11 cellular contexts compared by ENCODE assay signal in genomic region chr20:37803476-37804307, GRCh38.
DNase-seq lines count a peak whose midpoint lies in the region; ATAC-seq and TF ChIP-seq lines count a peak whose summit lies in the region.
"Had no signal": no experiment of that assay in that cellular context is flagged by ENCODE, and none has a peak within 500 bp of the region (broad histone marks: within the 10 kb centered on the region; RNA-seq: fewer than 3 reads in every experiment).

No MANE protein-coding gene starts in this region.

- H3T11ph ChIP-seq in H9 (ENCODE audit: low read length), result no peak overlapping the region

- ATAC-seq in GM21619 (IDR thresholded peaks at IDR 0.05; ENCODE audit: unreplicated experiment), result peak; percentile 68
- ATAC-seq in aorta (ENCODE audit: low FRiP score), result no peak

- H2AFZ ChIP-seq in Karpas-422 (ENCODE audit: low read length) (no peak overlapping the region), H9 (ENCODE audit: low read length) (no peak overlapping the region)

- no peak overlapping the region for H4K8ac ChIP-seq in H9 (replicated peaks; ENCODE audit: insufficient read length, low read depth, low read length)

- no peaks in the 10 kb centered on the region for H3K9me3 ChIP-seq in Karpas-422 (ENCODE audit: low read length)
- H3K9me3 ChIP-seq in H9 (ENCODE audit: control insufficient read depth, low read depth, low read length), result no peaks in the 10 kb centered on the region
- no peaks in the 10 kb centered on the region for H3K9me3 ChIP-seq in aorta (ENCODE audit: control insufficient read depth, low read length)
- H3K9me3 ChIP-seq: tibial nerve had no signal

- H3K9me3 Mint-ChIP-seq in H9, result no peaks in the 10 kb centered on the region
- H3K9me3 Mint-ChIP-seq: activated naive CD4-positive, alpha-beta T cell treated with anti-CD3 and anti-CD28 coated beads, Interleukin-2, amount 50 U/mL, for 24 hours had no signal

- H3K79me2 ChIP-seq in Karpas-422 (ENCODE audit: low read length) (peaks cover 54% of the 10 kb centered on the region), H9 (ENCODE audit: insufficient read depth, low read length) (no peaks in the 10 kb centered on the region)

- H3K27me3 Mint-ChIP-seq in H9 (ENCODE audit: low read depth), result no peaks in the 10 kb centered on the region
- H3K27me3 Mint-ChIP-seq: activated naive CD4-positive, alpha-beta T cell treated with anti-CD3 and anti-CD28 coated beads, Interleukin-2, amount 50 U/mL, for 24 hours had no signal

- no peaks in the 10 kb centered on the region for H3K27me3 ChIP-seq in GM06990 (replicated peaks; ENCODE audit: control insufficient read depth, insufficient read depth, low read length)
- no peaks in the 10 kb centered on the region for H3K27me3 ChIP-seq in Karpas-422 (ENCODE audit: low read length)
- H3K27me3 ChIP-seq in H9 (ENCODE audit: insufficient read depth, low read length), result no peaks in the 10 kb centered on the region
- H3K27me3 ChIP-seq in aorta (ENCODE audit: control insufficient read depth in 1 of 2, insufficient read depth in 2 of 2, low read length in 1 of 2), result no peaks in the 10 kb centered on the region
- H3K27me3 ChIP-seq: tibial nerve had no signal

- no peaks in the 10 kb centered on the region for H3K79me1 ChIP-seq in H9 (ENCODE audit: insufficient read depth, low read depth, low read length, poor library complexity, severe bottlenecking)

- H3K9ac ChIP-seq in Karpas-422 (ENCODE audit: low read length) (peak overlapping the region; percentile 66), H9 (ENCODE audit: extremely low read depth, insufficient read length, low read length) (no peak overlapping the region)

- H4K20me1 ChIP-seq in Karpas-422 (ENCODE audit: insufficient read depth, low read depth, low read length) (no peaks in the 10 kb centered on the region), H9 (ENCODE audit: control insufficient read depth, insufficient read depth, insufficient read length) (no peaks in the 10 kb centered on the region)

- H3K4me3 Mint-ChIP-seq in H9, result no peak overlapping the region
- H3K4me3 Mint-ChIP-seq: activated naive CD4-positive, alpha-beta T cell treated with anti-CD3 and anti-CD28 coated beads, Interleukin-2, amount 50 U/mL, for 24 hours had no signal

- no peak overlapping the region for H3K14ac ChIP-seq in H9 (ENCODE audit: insufficient read depth, low read length)

- no peak overlapping the region for H4K91ac ChIP-seq in H9 (ENCODE audit: insufficient read length, low read depth, low read length)

- H3K18ac ChIP-seq in H9 (ENCODE audit: insufficient read length, low read depth, low read length), result no peak overlapping the region

- H2BK120ac ChIP-seq in H9 (ENCODE audit: low read depth, low read length, poor library complexity, severe bottlenecking), result no peak overlapping the region

- no peak overlapping the region for H3K23ac ChIP-seq in H9 (ENCODE audit: insufficient read length, low read depth, low read length)

- peaks cover 5 to 8% (median 6%) of the 10 kb centered on the region in 3 experiments; a peak in 4 of 7 replicates for H3K36me3 Mint-ChIP-seq in H9 (ENCODE audit: insufficient read depth in 1 of 3, low read depth in 3 of 3)

- no peak overlapping the region for H2BK5ac ChIP-seq in H9 (ENCODE audit: insufficient read length, low read length)

- DNase-seq in GM06990 (ENCODE audit: extremely low read depth, insufficient read length) (peak; percentile 43), Karpas-422 (peak; percentile 93), NCI-H1105 treated with DMSO at 0.1 percent for 48 hours (lab: John Stamatoyannopoulos, UW) (no peak), NCI-H526 treated with DMSO at 0.1 percent for 48 hours (lab: John Stamatoyannopoulos, UW) (no peak), H9 (no peak), aorta (no peak)
- DNase-seq: NCI-H1694 had no signal

- H3K4me2 ChIP-seq in Karpas-422 (ENCODE audit: low read depth, low read length, poor library complexity, severe bottlenecking) (peak overlapping the region; percentile 83), H9 (ENCODE audit: insufficient read depth, insufficient read length, low read length) (no peak overlapping the region)

- no peak overlapping the region for H2BK15ac ChIP-seq in H9 (ENCODE audit: low read depth, low read length)

- H3K4me1 Mint-ChIP-seq in H9, result peaks cover 12 to 15% of the 10 kb centered on the region in 2 experiments
- H3K4me1 Mint-ChIP-seq: activated naive CD4-positive, alpha-beta T cell treated with anti-CD3 and anti-CD28 coated beads, Interleukin-2, amount 50 U/mL, for 24 hours had no signal

- no peak overlapping the region for H2AK5ac ChIP-seq in H9 (ENCODE audit: insufficient read length, low read length)

- H2BK12ac ChIP-seq in H9 (ENCODE audit: insufficient read length, low read depth, low read length), result no peak overlapping the region

- WGBS in H9 (ENCODE audit: extremely low coverage, insufficient read length, low lambda C conversion rate), result 100% methylated on average over 1 of the region's 7 CpGs
- 71 to 75% methylated on average over 7 of the region's 7 CpGs for WGBS in aorta, 2 donors

- no peak overlapping the region for H3K56ac ChIP-seq in H9 (ENCODE audit: insufficient read length, low read depth, low read length)

- H2BK20ac ChIP-seq in H9 (ENCODE audit: low read depth, low read length, poor library complexity, severe bottlenecking), result no peak overlapping the region

- H3K9me2 ChIP-seq in Karpas-422 (replicated peaks; ENCODE audit: insufficient read depth, low read length), result no peaks in the 10 kb centered on the region

- no peak overlapping the region for H3K4ac ChIP-seq in H9 (ENCODE audit: low read depth, low read length)

- no peak overlapping the region for H4K5ac ChIP-seq in H9 (ENCODE audit: insufficient read length, low read depth, low read length)

- H3K4me3 ChIP-seq in GM06990 (replicated peaks; ENCODE audit: low read depth, low read length), result peak overlapping the region; percentile 23
- H3K4me3 ChIP-seq in Karpas-422 (ENCODE audit: low read length), result peak overlapping the region; percentile 50
- no peak overlapping the region for H3K4me3 ChIP-seq in aorta (ENCODE audit: low read length in 2 of 2)
- H3K4me3 ChIP-seq: tibial nerve had no signal

- H3K36me3 ChIP-seq in GM06990 (ENCODE audit: control insufficient read depth, insufficient read depth, low read length), result peaks cover 4% of the 10 kb centered on the region
- peaks cover 24% of the 10 kb centered on the region for H3K36me3 ChIP-seq in Karpas-422 (ENCODE audit: insufficient read depth, low read length)
- H3K36me3 ChIP-seq in aorta (ENCODE audit: control insufficient read depth in 1 of 2, insufficient read depth in 2 of 2, low read length in 1 of 2), result peaks cover 0 to 1% of the 10 kb centered on the region in 2 donors

- peak overlapping the region; percentile 99 for H3K27ac ChIP-seq in Karpas-422 (ENCODE audit: low read length)
- peak overlapping the region; percentile 21 for H3K27ac ChIP-seq in cingulate gyrus (ENCODE audit: low read depth, low read length)
- H3K27ac ChIP-seq in H9 (ENCODE audit: insufficient read length, low read depth, low read length), result no peak overlapping the region
- no peak overlapping the region for H3K27ac ChIP-seq in aorta (ENCODE audit: low read depth in 1 of 2, low read length in 2 of 2)

- TF ChIP-seq CTCF in GM06990 (IDR thresholded peaks at IDR 0.05; ENCODE audit: insufficient read depth, low read length, poor library complexity, severe bottlenecking), result no peak
- TF ChIP-seq CTCF in H9 (conservative IDR thresholded peaks at IDR 0.05), result no peak

- peak overlapping the region in 1 of 3 experiments; percentile 18; a peak in 1 of 7 replicates for H3K27ac Mint-ChIP-seq in H9
- H3K27ac Mint-ChIP-seq: activated naive CD4-positive, alpha-beta T cell treated with anti-CD3 and anti-CD28 coated beads, Interleukin-2, amount 50 U/mL, for 24 hours had no signal

- H3K23me2 ChIP-seq in H9 (ENCODE audit: insufficient read length, low read depth, low read length, poor library complexity, severe bottlenecking), result no peaks in the 10 kb centered on the region

- H3K4me1 ChIP-seq in Karpas-422 (ENCODE audit: low read length), result peaks cover 95% of the 10 kb centered on the region
- peaks cover 4% of the 10 kb centered on the region; the same call in 1 of the 2 replicates for H3K4me1 ChIP-seq in H9 (ENCODE audit: insufficient read depth, low read length)
- H3K4me1 ChIP-seq in aorta (ENCODE audit: control insufficient read depth in 1 of 2, insufficient read depth in 2 of 2, low read length in 2 of 2), result no peaks in the 10 kb centered on the region

- intact Hi-C loops in aorta (cut with DNase I), result no loop called here

Comparison
In these comparisons a context has a peak if more than half of its experiments do, and no peak if none do; other contexts are left out.
1. DNase-seq: peak in GM06990 (single experiment) and Karpas-422 (single experiment); none in NCI-H1105 treated with DMSO at 0.1 percent for 48 hours (single experiment), NCI-H526 treated with DMSO at 0.1 percent for 48 hours (single experiment), H9 (single experiment) and aorta (0 of 2).
2. H3K4me3 ChIP-seq: peak in GM06990 (single experiment) and Karpas-422 (single experiment); none in aorta (0 of 2).
3. H3K27ac ChIP-seq: peak in Karpas-422 (single experiment) and cingulate gyrus (single experiment); none in H9 (single experiment) and aorta (0 of 2).